ENCODE assay signal across 8 cellular contexts in the genomic region with DNA sequence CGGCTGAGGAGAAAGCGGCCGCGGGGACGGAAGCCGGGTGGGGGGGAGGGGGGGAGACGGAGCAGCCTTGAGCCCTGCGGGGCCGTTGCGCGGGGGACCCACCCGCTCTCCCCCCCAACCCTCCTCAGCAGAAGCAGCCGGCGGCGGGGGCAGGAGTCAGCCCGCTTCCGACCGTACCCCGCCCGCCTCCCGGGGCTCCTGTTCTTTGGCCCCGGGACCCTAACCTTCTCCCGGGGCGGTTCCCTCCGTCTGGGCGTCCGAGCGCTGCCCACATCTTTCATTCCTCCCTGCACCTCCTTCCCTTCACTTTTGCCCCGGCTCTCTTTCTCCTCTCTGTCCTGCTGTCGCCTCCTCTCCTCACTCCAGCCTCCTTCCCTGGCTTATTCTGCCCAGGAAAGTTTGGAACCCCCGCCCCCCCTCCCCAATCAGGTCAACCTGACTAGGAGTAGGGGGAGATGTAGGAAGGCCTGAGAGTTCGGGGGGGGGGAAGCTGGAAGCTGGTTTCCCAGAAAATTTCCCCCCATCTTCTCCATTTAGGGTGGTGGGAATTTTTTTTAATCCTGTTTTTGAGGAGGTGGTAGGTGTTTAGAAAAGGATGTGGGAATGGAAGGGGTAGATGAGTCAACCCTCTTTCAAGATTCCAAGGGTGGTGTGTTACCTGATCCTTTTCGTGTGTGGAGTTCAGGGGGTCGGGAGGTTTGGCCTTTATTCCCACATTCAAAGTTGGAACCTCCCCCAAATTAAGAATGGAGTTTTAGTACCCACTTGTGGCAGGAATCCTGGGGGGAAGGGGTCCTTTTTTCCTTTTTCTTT. TPM values are rescaled to one million over a fixed set of nuclear protein-coding genes. Genes with fewer than 3 reads are reported as not detected.
DNase-seq lines count a peak whose midpoint lies in the region; ATAC-seq and TF ChIP-seq lines count a peak whose summit lies in the region.

No MANE protein-coding gene starts in this region.

- TF ChIP-seq EP300 in gastroesophageal sphincter (IDR thresholded peaks at IDR 0.05), result no peak

- POLR2A ChIA-PET in HEK293 (lab: Yijun Ruan, JAX), result interaction anchor here (0.7 to 1.5 kb wide), 18 partner anchors 10 to 315 kb away, joined by 3 to 13 read pairs (median 5); partner anchors contain the start of genes IFT20, LYRM9, POLDIP2 and TMEM97
- POLR2A ChIA-PET in GM10248 (lab: Yijun Ruan, JAX), result interaction anchor here (0.6 to 1.3 kb wide), 4 partner anchors 13 to 798 kb away, joined by 3 to 9 read pairs (median 6); no protein-coding TSS in a partner anchor

- H3K27ac ChIP-seq in DOHH2 (ENCODE audit: low read depth, low read length) (peak overlapping the region; percentile 37), HEK293 (ENCODE audit: extremely low read depth, low read depth, low read length) (peak overlapping the region; percentile 44; the same call in 1 of the 2 replicates), SK-N-MC (no peak overlapping the region), gastroesophageal sphincter (peak overlapping the region; percentile 90 to 93 (median 91))

- peak; percentile 5 for ATAC-seq in gastroesophageal sphincter
- ATAC-seq in GM21381 (IDR thresholded peaks at IDR 0.05; ENCODE audit: unreplicated experiment), result no peak

- no peak for TF ChIP-seq POLR2A in gastroesophageal sphincter (IDR thresholded peaks at IDR 0.05)

- H3K79me2 ChIP-seq in DOHH2 (ENCODE audit: control insufficient read depth, low read length), result peaks cover 53% of the 10 kb centered on the region

- peak overlapping the region; percentile 87 for H3K4me3 Mint-ChIP-seq in progenitor cell of endocrine pancreas (ENCODE audit: low read depth)

- WGBS in gastroesophageal sphincter (ENCODE audit: low coverage in 1 of 2), 2 donors, result 5 to 6% methylated on average over 10 to 12 of the region's 34 CpGs

- H3K27me3 Mint-ChIP-seq in progenitor cell of endocrine pancreas, result no peaks in the 10 kb centered on the region

- no peaks in the 10 kb centered on the region for H3K9me2 ChIP-seq in DOHH2 (replicated peaks; ENCODE audit: control insufficient read depth, low read length)

- peaks cover 40% of the 10 kb centered on the region for H3K4me1 Mint-ChIP-seq in progenitor cell of endocrine pancreas (ENCODE audit: low read depth)

- no peaks in the 10 kb centered on the region; the same call in none of the 2 replicates for H4K20me1 ChIP-seq in DOHH2 (ENCODE audit: control insufficient read depth, insufficient read depth, low read depth, low read length)

- H3K4me1 ChIP-seq in DOHH2 (ENCODE audit: control insufficient read depth, low read length) (peaks cover 53% of the 10 kb centered on the region), HEK293 (ENCODE audit: control insufficient read depth, insufficient read depth, low read length) (peaks cover 15% of the 10 kb centered on the region; the same call in 1 of the 2 replicates), gastroesophageal sphincter (peaks cover 2 to 52% (median 19%) of the 10 kb centered on the region in 3 donors)

- H3K36me3 Mint-ChIP-seq in progenitor cell of endocrine pancreas (ENCODE audit: insufficient read depth), result peaks cover 7% of the 10 kb centered on the region

- H3K4me2 ChIP-seq in DOHH2 (ENCODE audit: low read length), result peak overlapping the region; percentile 68

- TF ChIP-seq CTCF in DOHH2 (IDR thresholded peaks at IDR 0.05; ENCODE audit: low read depth, low read length, poor library complexity, severe bottlenecking) (no peak), HEK293 (tag by site-specific recombination; IDR thresholded peaks at IDR 0.05) (no peak), gastroesophageal sphincter (IDR thresholded peaks at IDR 0.05) (no peak), progenitor cell of endocrine pancreas (IDR thresholded peaks at IDR 0.05; ENCODE audit: unreplicated experiment) (no peak), GM10248 (IDR thresholded peaks at IDR 0.05; ENCODE audit: control extremely low read depth, extremely low read depth, low read depth, missing control alignments) (no peak)

- peak overlapping the region; percentile 75 for H3K9ac ChIP-seq in SK-N-MC (ENCODE audit: insufficient read length)

- H3K36me3 ChIP-seq in DOHH2 (ENCODE audit: control insufficient read depth, low read length), result peaks cover 41% of the 10 kb centered on the region
- H3K36me3 ChIP-seq in HEK293 (ENCODE audit: control insufficient read depth in 2 of 2, insufficient read depth in 1 of 2, low read length in 2 of 2), result peaks cover 0 to 10% of the 10 kb centered on the region in 2 experiments; a peak in 1 of 3 replicates
- H3K36me3 ChIP-seq in SK-N-MC (ENCODE audit: insufficient read depth, low read length), result peaks cover 3% of the 10 kb centered on the region; the same call in 1 of the 2 replicates
- H3K36me3 ChIP-seq in gastroesophageal sphincter, result no peaks in the 10 kb centered on the region

- peak overlapping the region; percentile 88 for H3K27ac Mint-ChIP-seq in progenitor cell of endocrine pancreas

- peaks cover 18% of the 10 kb centered on the region for H3F3A ChIP-seq in DOHH2 (ENCODE audit: control insufficient read depth, insufficient read depth)

- H3K9me3 ChIP-seq in DOHH2 (ENCODE audit: control insufficient read depth, insufficient read depth, low read length) (no peaks in the 10 kb centered on the region), HEK293 (ENCODE audit: control insufficient read depth, insufficient read depth, low read depth, low read length) (no peaks in the 10 kb centered on the region), SK-N-MC (ENCODE audit: low read depth, low read length) (no peaks in the 10 kb centered on the region), gastroesophageal sphincter (no peaks in the 10 kb centered on the region)

- DNase-seq in SK-N-MC (ENCODE audit: low read depth, low spot score) (no peak), progenitor cell of endocrine pancreas (ENCODE audit: low spot score, unreplicated experiment) (no peak), NCI-H2081 treated with DMSO at 0.1 percent for 48 hours (lab: John Stamatoyannopoulos, UW) (no peak), GM10248 (ENCODE audit: extremely low spot score) (no peak)

- H3K27me3 ChIP-seq in DOHH2 (ENCODE audit: control insufficient read depth, low read length) (no peaks in the 10 kb centered on the region), gastroesophageal sphincter (no peaks in the 10 kb centered on the region)

- H3K9me3 Mint-ChIP-seq in progenitor cell of endocrine pancreas (ENCODE audit: low read depth), result peaks cover 4% of the 10 kb centered on the region

- CTCF ChIA-PET in HEK293 (lab: Yijun Ruan, JAX) (interaction anchor here (0.6 kb wide), 1 partner anchor 81 kb away, joined by 3 read pairs; no protein-coding TSS in a partner anchor), GM10248 (lab: Yijun Ruan, JAX) (interaction anchor here (2.1 to 4.8 kb wide), 2 partner anchors 12 to 148 kb away, joined by 5 to 26 read pairs; partner anchors contain the start of gene LYRM9)

- H3K4me3 ChIP-seq in DOHH2 (ENCODE audit: low read length), result peak overlapping the region; percentile 70
- peak overlapping the region; percentile 81 for H3K4me3 ChIP-seq in HEK293 (ENCODE audit: low read depth, low read length)
- peak overlapping the region; percentile 82 for H3K4me3 ChIP-seq in SK-N-MC
- H3K4me3 ChIP-seq in gastroesophageal sphincter, result peak overlapping the region; percentile 87 to 96

TF ChIP-seq in HEK293, 187 proteins besides CTCF, POLR2A, EP300 and RAD21 (continues in another document):
- TF ChIP-seq ZNF561 (tag by site-specific recombination; IDR thresholded peaks at IDR 0.05; ENCODE audit: borderline replicate concordance) (no peak), ZNF335 (tag by site-specific recombination; conservative IDR thresholded peaks at IDR 0.05) (no peak; the same call in 1 of the 2 replicates), BCL11B (tag by site-specific recombination; IDR thresholded peaks at IDR 0.05; ENCODE audit: low read depth) (0 out of 2 replicates have a peak, but pooled peaks have one; percentile 28), PRDM10 (tag by site-specific recombination; IDR thresholded peaks at IDR 0.05) (peak; percentile 80), ZNF266 (tag by site-specific recombination; IDR thresholded peaks at IDR 0.05; ENCODE audit: low read depth) (no peak)
- TF ChIP-seq, protein P1, sequence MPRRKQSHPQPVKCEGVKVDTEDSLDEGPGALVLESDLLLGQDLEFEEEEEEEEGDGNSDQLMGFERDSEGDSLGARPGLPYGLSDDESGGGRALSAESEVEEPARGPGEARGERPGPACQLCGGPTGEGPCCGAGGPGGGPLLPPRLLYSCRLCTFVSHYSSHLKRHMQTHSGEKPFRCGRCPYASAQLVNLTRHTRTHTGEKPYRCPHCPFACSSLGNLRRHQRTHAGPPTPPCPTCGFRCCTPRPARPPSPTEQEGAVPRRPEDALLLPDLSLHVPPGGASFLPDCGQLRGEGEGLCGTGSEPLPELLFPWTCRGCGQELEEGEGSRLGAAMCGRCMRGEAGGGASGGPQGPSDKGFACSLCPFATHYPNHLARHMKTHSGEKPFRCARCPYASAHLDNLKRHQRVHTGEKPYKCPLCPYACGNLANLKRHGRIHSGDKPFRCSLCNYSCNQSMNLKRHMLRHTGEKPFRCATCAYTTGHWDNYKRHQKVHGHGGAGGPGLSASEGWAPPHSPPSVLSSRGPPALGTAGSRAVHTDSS (tag by site-specific recombination; IDR thresholded peaks at IDR 0.05), result no peak

RNA-seq across cellular contexts. Expression of gene NLK, which starts 0.4 kb away (rescaled TPM):
- total RNA-seq in gastroesophageal sphincter, result 10 to 100 TPM; 12.8 to 16.1 (median 13.8) TPM
- 37.8 and 38.9 TPM in 2 replicates for total RNA-seq in progenitor cell of endocrine pancreas
